Comparison of ENCODE assay signal across 13 cellular contexts in genomic region chrX:53713987-53714579, GRCh38. TPM values are rescaled to one million over a fixed set of nuclear protein-coding genes. Genes with fewer than 3 reads are reported as not detected.
DNase-seq lines count a peak whose midpoint lies in the region; ATAC-seq and TF ChIP-seq lines count a peak whose summit lies in the region.
"Had no signal": no experiment of that assay in that cellular context is flagged by ENCODE, and none has a peak within 500 bp of the region (broad histone marks: within the 10 kb centered on the region; RNA-seq: fewer than 3 reads in every experiment).

No MANE protein-coding gene starts in this region.

- H3K4me1 Mint-ChIP-seq in memory B cell, result peaks cover 28% of the 10 kb centered on the region

- peak overlapping the region; percentile 89 for H3K27ac ChIP-seq in PC-3 (ENCODE audit: low read length)
- H3K27ac ChIP-seq: 22Rv1, brain microvascular endothelial cell, WERI-Rb-1 had no signal

- CTCF ChIA-PET in PC-3 (lab: Charles Lee), result no interaction called here

- H3F3A ChIP-seq in PC-3 (ENCODE audit: low read length, unreplicated experiment), result peaks cover 4% of the 10 kb centered on the region

- no peaks in the 10 kb centered on the region for H3K9me3 ChIP-seq in PC-3 (ENCODE audit: low read length)

- H3K9ac ChIP-seq in PC-3 (ENCODE audit: low read length), result no peak overlapping the region

- no peaks in the 10 kb centered on the region for H3K27me3 Mint-ChIP-seq in memory B cell

- no peaks in the 10 kb centered on the region for H3K27me3 ChIP-seq in PC-3 (ENCODE audit: low read length)
- H3K27me3 ChIP-seq: brain microvascular endothelial cell had no signal

- H3K4me1 ChIP-seq in PC-3 (ENCODE audit: insufficient read depth, low read length), result peaks cover 58% of the 10 kb centered on the region

- H3K36me3 Mint-ChIP-seq in memory B cell, result no peaks in the 10 kb centered on the region

- TF ChIP-seq CTCF in PC-3 (conservative IDR thresholded peaks at IDR 0.05; ENCODE audit: low read depth, low read length) (no peak), lower leg skin (IDR thresholded peaks at IDR 0.05) (no peak)

- H3K9me2 ChIP-seq in PC-3 (replicated peaks; ENCODE audit: low read length), result no peaks in the 10 kb centered on the region

- H3K4me2 ChIP-seq in PC-3 (ENCODE audit: low read length), result peak overlapping the region; percentile 79

- no peaks in the 10 kb centered on the region for H3K79me2 ChIP-seq in PC-3 (ENCODE audit: low read length)

- no peaks in the 10 kb centered on the region for H3K36me3 ChIP-seq in PC-3 (ENCODE audit: low read depth, low read length)
- H3K36me3 ChIP-seq: brain microvascular endothelial cell, WERI-Rb-1 had no signal

- no peaks in the 10 kb centered on the region for H3K9me3 Mint-ChIP-seq in memory B cell

- intact Hi-C loops in PC-3 (cut with micrococcal nuclease) (no loop called here), lower leg skin (cut with DNase I; ENCODE audit: low total_unique reads) (no loop called here)

- no TSS peak for BruUV-seq in PC-3 (replicated peaks; lab: Mats Ljungman, UMichigan)

- H2AFZ ChIP-seq in PC-3 (ENCODE audit: low read length), result no peak overlapping the region

- ATAC-seq in GM19324 (IDR thresholded peaks at IDR 0.05; ENCODE audit: low FRiP score, unreplicated experiment) (peak; percentile 12), PC-3 (no peak), memory B cell (ENCODE audit: low read depth) (peak; percentile 65)
- ATAC-seq: left ventricle myocardium superior had no signal

- 48 to 56% methylated on average over 6 of the region's 6 CpGs for WGBS in lower leg skin, 2 donors

- peak; percentile 2 for DNase-seq in DMS53 treated with DMSO at 0.1 percent for 48 hours (lab: John Stamatoyannopoulos, UW; ENCODE audit: unreplicated experiment)
- no peak for DNase-seq in DMS53 (lab: John Stamatoyannopoulos, UW)
- no peak for DNase-seq in PC-3
- DNase-seq in memory B cell (ENCODE audit: low spot score in 2 of 2), result no peak
- no peak for DNase-seq in inferior parietal cortex (ENCODE audit: extremely low spot score)
- DNase-seq in lower leg skin (ENCODE audit: low spot score in 2 of 2), result no peak
- DNase-seq in T-helper 9 cell, result no peak
- DNase-seq: left ventricle myocardium superior, NCI-H446, WERI-Rb-1 had no signal

- peak overlapping the region; percentile 76 for H3K4me3 Mint-ChIP-seq in memory B cell

- peak overlapping the region; percentile 98 for H3K27ac Mint-ChIP-seq in memory B cell

- POLR2A ChIA-PET in PC-3 (lab: Charles Lee; ENCODE audit: unreplicated experiment), result no interaction called here

- H3K4me3 ChIP-seq in PC-3 (ENCODE audit: low read length) (peak overlapping the region; percentile 26; the same call in 1 of the 2 replicates), lower leg skin (ENCODE audit: low read depth, poor library complexity, severe bottlenecking) (no peak overlapping the region)

- no peak for TF ChIP-seq POLR2A in lower leg skin (IDR thresholded peaks at IDR 0.05)

- no peaks in the 10 kb centered on the region for H4K20me1 ChIP-seq in PC-3 (ENCODE audit: low read length)

RNA-seq across cellular contexts. Expression of gene HUWE1, which starts 27.6 kb away (rescaled TPM):
- 206 and 207 TPM in 2 replicates for total RNA-seq in PC-3 (2014; rRNA removed)
- 100 to 1,000 TPM; 128 to 175 (median 158) TPM for total RNA-seq in lower leg skin
